8 cellular contexts compared by ENCODE assay signal in the genomic region with DNA sequence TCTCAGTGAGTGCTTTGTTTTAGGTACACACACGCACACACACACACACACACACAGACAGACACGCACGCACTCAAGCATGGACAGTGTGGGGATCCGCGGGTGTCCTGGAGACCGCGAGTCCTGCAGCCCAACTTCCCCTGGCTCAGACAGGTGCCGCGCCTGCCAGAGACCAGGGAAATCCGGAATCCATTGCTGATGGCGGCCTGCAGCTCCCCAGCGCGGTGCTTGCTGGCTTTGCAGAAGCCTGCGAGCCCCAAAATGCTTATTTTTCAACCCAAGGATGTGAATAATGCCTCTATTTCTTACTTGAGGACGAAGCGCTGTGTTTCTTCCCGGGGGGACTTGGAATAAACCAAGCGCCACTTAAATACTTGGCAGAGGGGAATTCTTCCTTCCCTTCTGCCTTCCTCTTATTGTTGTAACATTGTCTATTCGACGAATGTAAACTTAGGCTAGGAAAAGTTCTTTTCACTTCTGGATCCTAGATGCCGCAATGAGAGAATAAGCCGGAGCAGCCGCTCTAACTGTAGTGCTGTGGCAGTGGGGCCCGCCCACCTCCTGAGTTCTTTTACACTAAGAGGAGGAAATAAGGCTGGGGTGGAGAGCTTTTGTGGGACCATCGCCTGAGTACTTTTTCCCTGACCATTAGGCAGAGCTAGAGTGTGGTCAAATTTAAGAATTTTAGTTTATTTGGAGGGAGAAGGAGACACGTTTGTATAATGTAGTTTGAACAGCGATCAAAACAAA. TPM values are rescaled to one million over a fixed set of nuclear protein-coding genes. Genes with fewer than 3 reads are reported as not detected.
DNase-seq lines count a peak whose midpoint lies in the region; ATAC-seq and TF ChIP-seq lines count a peak whose summit lies in the region.

No MANE protein-coding gene starts in this region.

- H3K4me3 Mint-ChIP-seq in WTC11, result peak overlapping the region; percentile 77

- intact Hi-C loops in lower lobe of right lung (cut with DNase I), result no loop called here

- H3K36me3 ChIP-seq in lower lobe of right lung, result no peaks in the 10 kb centered on the region

- DNase-seq in NCI-H2227 (lab: John Stamatoyannopoulos, UW; ENCODE audit: unreplicated experiment) (peak; percentile 9), NCI-H2227 treated with DMSO at 0.1 percent for 48 hours (lab: John Stamatoyannopoulos, UW) (no peak), WTC11 (ENCODE audit: low spot score) (peak; percentile 64), ecto neural progenitor cell (ENCODE audit: low spot score) (peak; percentile 70), lower lobe of right lung (peak; percentile 50), HuH-7 (ENCODE audit: low spot score) (no peak)
- peak; percentile 46 for DNase-seq in stimulated activated naive CD8-positive, alpha-beta T cell treated with anti-CD3 and anti-CD28 coated beads, Interleukin-15, Interleukin-2, amounts not matched to agents 100 U/mL and 50 U/mL, for 24 hours

- peak overlapping the region; percentile 79 for H3K4me3 ChIP-seq in lower lobe of right lung

- POLR2A ChIA-PET in WTC11 (lab: Charles Lee), result interaction anchor here (0.6 to 0.7 kb wide), 2 partner anchors 354 to 428 kb away, joined by 3 to 5 read pairs; no protein-coding TSS in a partner anchor

- no peaks in the 10 kb centered on the region for H3K9me3 ChIP-seq in lower lobe of right lung

- H3K27ac ChIP-seq in lower lobe of right lung, result peak overlapping the region; percentile 76

- H3K27me3 Mint-ChIP-seq in WTC11 (ENCODE audit: low read depth), result peaks cover 24% of the 10 kb centered on the region

- peaks cover 13% of the 10 kb centered on the region for H3K4me1 ChIP-seq in lower lobe of right lung

- peaks cover 18% of the 10 kb centered on the region for H3K4me1 Mint-ChIP-seq in WTC11

- ATAC-seq in HG03521 (IDR thresholded peaks at IDR 0.05; ENCODE audit: unreplicated experiment), result peak; percentile 15
- ATAC-seq in WTC11, result peak; percentile 62
- ATAC-seq in lower lobe of right lung, result peak; percentile 68 to 70
- peak; percentile 10 for ATAC-seq in stimulated activated naive CD8-positive, alpha-beta T cell treated with anti-CD3 and anti-CD28 coated beads, Interleukin-15, Interleukin-2, amounts not matched to agents 100 U/mL and 50 U/mL, for 24 hours

- no peaks in the 10 kb centered on the region for H3K36me3 Mint-ChIP-seq in WTC11

- H3K27me3 ChIP-seq in lower lobe of right lung (ENCODE audit: low read depth), result no peaks in the 10 kb centered on the region

- TF ChIP-seq CTCF in WTC11 (IDR thresholded peaks at IDR 0.05), result no peak
- TF ChIP-seq CTCF in lower lobe of right lung (IDR thresholded peaks at IDR 0.05), result no peak

- H3K9me3 Mint-ChIP-seq in WTC11, result peaks cover 9% of the 10 kb centered on the region

- no peak overlapping the region for H3K27ac Mint-ChIP-seq in WTC11

- CTCF ChIA-PET in WTC11 (lab: Charles Lee), result interaction anchor here (0.7 to 1.4 kb wide), 5 partner anchors 17 to 75 kb away, joined by 4 to 7 read pairs (median 5); no protein-coding TSS in a partner anchor

TF ChIP-seq in WTC11, 78 proteins besides CTCF, POLR2A, EP300 and RAD21 (continues in another document):
- TF ChIP-seq ZNF219 (CRISPR knock-in tag; IDR thresholded peaks at IDR 0.05; ENCODE audit: borderline replicate concordance) (no peak), STAT6 (CRISPR knock-in tag; conservative IDR thresholded peaks at IDR 0.05; ENCODE audit: low read depth) (no peak), ZNF671 (CRISPR knock-in tag; IDR thresholded peaks at IDR 0.05) (no peak), CREM (CRISPR knock-in tag; IDR thresholded peaks at IDR 0.05) (no peak), HMGXB4 (CRISPR knock-in tag; IDR thresholded peaks at IDR 0.05) (peak; percentile 43; the same call in 1 of the 2 replicates), GRHL2 (CRISPR knock-in tag; IDR thresholded peaks at IDR 0.05; ENCODE audit: insufficient replicate concordance, severe bottlenecking) (no peak), ERG (CRISPR knock-in tag; IDR thresholded peaks at IDR 0.05) (no peak), ZNF138 (CRISPR knock-in tag; conservative IDR thresholded peaks at IDR 0.05) (no peak), CBFB (CRISPR knock-in tag; IDR thresholded peaks at IDR 0.05; ENCODE audit: low read depth) (no peak), ZBTB21 (CRISPR knock-in tag; IDR thresholded peaks at IDR 0.05; ENCODE audit: borderline replicate concordance) (0 out of 2 replicates have a peak, but pooled peaks have one; percentile 64)
- TF ChIP-seq, protein P1, sequence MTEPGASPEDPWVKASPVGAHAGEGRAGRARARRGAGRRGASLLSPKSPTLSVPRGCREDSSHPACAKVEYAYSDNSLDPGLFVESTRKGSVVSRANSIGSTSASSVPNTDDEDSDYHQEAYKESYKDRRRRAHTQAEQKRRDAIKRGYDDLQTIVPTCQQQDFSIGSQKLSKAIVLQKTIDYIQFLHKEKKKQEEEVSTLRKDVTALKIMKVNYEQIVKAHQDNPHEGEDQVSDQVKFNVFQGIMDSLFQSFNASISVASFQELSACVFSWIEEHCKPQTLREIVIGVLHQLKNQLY (CRISPR knock-in tag; IDR thresholded peaks at IDR 0.05), result no peak
- TF ChIP-seq, protein P2, sequence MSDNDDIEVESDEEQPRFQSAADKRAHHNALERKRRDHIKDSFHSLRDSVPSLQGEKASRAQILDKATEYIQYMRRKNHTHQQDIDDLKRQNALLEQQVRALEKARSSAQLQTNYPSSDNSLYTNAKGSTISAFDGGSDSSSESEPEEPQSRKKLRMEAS (CRISPR knock-in tag; IDR thresholded peaks at IDR 0.05), result peak; percentile 76

RNA-seq across cellular contexts. Expression of gene ITGA2, which starts 0.8 kb away (rescaled TPM):
- total RNA-seq in WTC11 (2021) (5.3 to 5.5 TPM (median 5.5 TPM) in 3 replicates), lower lobe of right lung (7.4 TPM)

Comparison
In these comparisons a context has a peak if more than half of its experiments do, and no peak if none do; other contexts are left out.
1. DNase-seq: peak in NCI-H2227 (single experiment), WTC11 (single experiment), ecto neural progenitor cell (single experiment), lower lobe of right lung (single experiment) and stimulated activated naive CD8-positive, alpha-beta T cell treated with anti-CD3 and anti-CD28 coated beads, Interleukin-15, Interleukin-2, amounts not matched to agents 100 U/mL and 50 U/mL, for 24 hours (single experiment); none in NCI-H2227 treated with DMSO at 0.1 percent for 48 hours (single experiment) and HuH-7 (single experiment).
2. ATAC-seq: peak in every context shown above with its lines; median percentile 69 in lower lobe of right lung; 62 in WTC11; 15 in HG03521; 10 in stimulated activated naive CD8-positive, alpha-beta T cell treated with anti-CD3 and anti-CD28 coated beads, Interleukin-15, Interleukin-2, amounts not matched to agents 100 U/mL and 50 U/mL, for 24 hours.